ENCODE assay signal across 17 cellular contexts in genomic region chr3:112321867-112322652, GRCh38. TPM values are rescaled to one million over a fixed set of nuclear protein-coding genes. Genes with fewer than 3 reads are reported as not detected.
A peak's percentile ranks its signal among the peaks of the same experiment; 100 is the strongest.
DNase-seq lines count a peak whose midpoint lies in the region; ATAC-seq, FAIRE-seq and TF ChIP-seq lines count a peak whose summit lies in the region.
"Had no signal": no experiment of that assay in that cellular context is flagged by ENCODE, and none has a peak within 500 bp of the region (broad histone marks: within the 10 kb centered on the region; RNA-seq: fewer than 3 reads in every experiment).

No MANE protein-coding gene starts in this region.

- in situ Hi-C loops in K562 (cut with MboI) = loop anchor here (25.0 kb wide), 1 partner anchor 190 kb away; no protein-coding TSS in a partner anchor

- POLR2A ChIA-PET in K562 (lab: Yijun Ruan, JAX) = no interaction called here

- WGBS in K562 (ENCODE audit: insufficient coverage, low coverage, missing lambda C conversion rate) = 0% methylated on average over 1 of the region's 5 CpGs

- H3K9me3 ChIP-seq in K562 (replicated peaks; ENCODE audit: control insufficient read depth, insufficient read depth, low read depth, low read length) = no peaks in the 10 kb centered on the region

- intact Hi-C loops in K562 (cut with micrococcal nuclease) = no loop called here

- TF ChIP-seq RAD21 in K562 (CRISPR knock-in tag; conservative IDR thresholded peaks at IDR 0.05 in 1 of 2, IDR thresholded peaks at IDR 0.05 in 1 of 2) = no peak

- TF ChIP-seq POLR2A in K562 (conservative IDR thresholded peaks at IDR 0.05) (no peak), H54 (IDR thresholded peaks at IDR 0.05; ENCODE audit: low read depth, low read length) (no peak)

- no peaks in the 10 kb centered on the region for H3K36me3 ChIP-seq in K562 (ENCODE audit: control insufficient read depth, insufficient read depth, low read length)

- CTCF ChIA-PET in K562 (lab: Yijun Ruan, JAX; ENCODE audit: low intra/inter-chr PET ratio) = no interaction called here

- DNase-seq in HuH-7 (ENCODE audit: low spot score) (peak; percentile 28), K562 (ENCODE audit: extremely low read depth in 1 of 4, low spot score in 3 of 4) (no peak), left kidney (ENCODE audit: low read depth, low spot score) (peak; percentile 69), retina (peak; percentile 28), H54 (ENCODE audit: insufficient read length, low spot score) (no peak)
- DNase-seq: activated CD4-positive, alpha-beta memory T cell treated with anti-CD3 and anti-CD28 coated beads, Interleukin-2, amount 10 ng/mL, durations not matched to agents 7 days and 5 days; activated naive CD4-positive, alpha-beta T cell treated with anti-CD3 and anti-CD28 coated beads, Interleukin-2, amount 50 U/mL, for 16 hours; activated T-cell treated with anti-CD3 and anti-CD28 coated beads, Interleukin-2, amount 50 U/mL, for 48 hours; cortex of kidney; foreskin keratinocyte; NCI-H1105 treated with DMSO at 0.1 percent for 48 hours; stimulated activated CD4-positive, alpha-beta T cell treated with anti-CD3 and anti-CD28 coated beads, Interleukin-4, amount 100 ng/mL, for 1 hour had no signal

- ATAC-seq in K562 (no peak), GM18498 (IDR thresholded peaks at IDR 0.05; ENCODE audit: unreplicated experiment) (no peak), GM21737 (IDR thresholded peaks at IDR 0.05; ENCODE audit: unreplicated experiment) (no peak)
- ATAC-seq: foreskin keratinocyte, left lobe of liver had no signal

- H3K4me3 ChIP-seq in K562 = no peak overlapping the region

- no peak overlapping the region for H3K9ac ChIP-seq in K562 (ENCODE audit: insufficient read depth in 1 of 2, low read depth in 2 of 2, low read length in 2 of 2)

- no peaks in the 10 kb centered on the region for H3K27me3 ChIP-seq in K562 (ENCODE audit: control insufficient read depth in 2 of 2, insufficient read depth in 2 of 2, low read length in 2 of 2)
- H3K27me3 ChIP-seq: foreskin keratinocyte had no signal

- no peak overlapping the region for H3K4me2 ChIP-seq in K562 (ENCODE audit: insufficient read depth, low read length)

- no peak for TF ChIP-seq EP300 in K562 (IDR thresholded peaks at IDR 0.05; ENCODE audit: low read length)

- no peaks in the 10 kb centered on the region for H4K20me1 ChIP-seq in K562 (replicated peaks; ENCODE audit: control insufficient read depth, insufficient read depth, low read length)

- BruUV-seq in K562 (replicated peaks; lab: Mats Ljungman, UMichigan) = no TSS peak

- H3K9me1 ChIP-seq in K562 (ENCODE audit: control insufficient read depth, insufficient read depth, low read length) = no peaks in the 10 kb centered on the region

- no peak overlapping the region for H3K27ac ChIP-seq in K562 (ENCODE audit: extremely low read depth, low read depth, low read length)
- H3K27ac ChIP-seq: epithelial cell of prostate, foreskin keratinocyte had no signal

- H3K4me1 ChIP-seq in K562 (replicated peaks in 1 of 2; ENCODE audit: control insufficient read depth in 2 of 2, insufficient read depth in 2 of 2, low read length in 2 of 2) = no peaks in the 10 kb centered on the region

- TF ChIP-seq CTCF in K562 (IDR thresholded peaks at IDR 0.05 in 2 of 3, conservative IDR thresholded peaks at IDR 0.05 in 1 of 3; ENCODE audit: insufficient read depth in 2 of 3, low read depth in 1 of 3, low read length in 3 of 3) = no peak

- no peak overlapping the region for H2AFZ ChIP-seq in K562 (ENCODE audit: low read depth, low read length)

- FAIRE-seq in K562 (lab: Jason Lieb, UNC) (no peak), H54 (lab: Jason Lieb, UNC) (no peak)
- FAIRE-seq: GM19239 had no signal

- no peaks in the 10 kb centered on the region for H3K79me2 ChIP-seq in K562 (ENCODE audit: control insufficient read depth, insufficient read depth, low read length)

TF ChIP-seq in K562, 482 proteins besides CTCF, POLR2A, EP300 and RAD21:
- TF ChIP-seq ZNF561 (CRISPR knock-in tag; conservative IDR thresholded peaks at IDR 0.05) (no peak), CBFA2T3 (IDR thresholded peaks at IDR 0.05) (peak; percentile 34; the same call in 1 of the 2 replicates)
TF ChIP-seq in K562: peak in this region for 1.

RNA-seq across cellular contexts. Expression of gene CD200, which starts 10.9 kb away (rescaled TPM):
- not detected in 2 replicates for total RNA-seq in K562 (2011; cell fraction: chromatin; rRNA removed; ENCODE audit: low replicate concordance)
- total RNA-seq in K562 (2011; cell fraction: nucleolus; rRNA removed) = not detected in 2 replicates
- not detected in 2 replicates for total RNA-seq in K562 (2011; cell fraction: nucleoplasm; rRNA removed)
- total RNA-seq in K562 (2014; rRNA removed) (not detected in 2 replicates), K562 (2014; rRNA removed; fragmentation: Illumina TruSeq; extraction: Trizol) (not detected in 2 replicates), K562 (2015; rRNA removed; fragmentation: Illumina TruSeq; extraction: Trizol) (not detected in 2 replicates), K562 (2021) (0.13 and 0.47 TPM in 2 replicates)
- polyA plus RNA-seq in K562 (2011; rRNA removed) (not detected in 2 replicates), K562 (2014; fragmentation: Illumina TruSeq; extraction: Trizol) (not detected in 2 replicates), K562 (2014; fragmentation: Nextera tagmentation; extraction: Ambion mirVana) (not detected), K562 (2014; rRNA removed) (not detected in 2 replicates)
- polyA plus RNA-seq in K562 (2011; cell fraction: cytosol; rRNA removed) = not detected in 2 replicates
- polyA plus RNA-seq in K562 (2011; cell fraction: nucleus; rRNA removed) = not detected in 2 replicates
- not detected in 2 replicates for polyA plus RNA-seq in K562 (2012)
- not detected in 2 replicates for polyA minus RNA-seq in K562 (2011; rRNA and poly(A)+ RNA removed)
- polyA minus RNA-seq in K562 (2011; cell fraction: cytosol; rRNA and poly(A)+ RNA removed) = not detected in 2 replicates
- polyA minus RNA-seq in K562 (2011; cell fraction: nucleus; rRNA and poly(A)+ RNA removed) = not detected in 2 replicates

RNA-seq across cellular contexts. Expression of gene SLC9C1, which starts 28.0 kb away (rescaled TPM):
- not detected in 2 replicates for total RNA-seq in K562 (2011; cell fraction: chromatin; rRNA removed; ENCODE audit: low replicate concordance)
- not detected in 2 replicates for total RNA-seq in K562 (2011; cell fraction: nucleolus; rRNA removed)
- total RNA-seq in K562 (2011; cell fraction: nucleoplasm; rRNA removed) = not detected in 2 replicates
- not detected in 2 replicates for total RNA-seq in K562 (2014; rRNA removed)
- not detected in 2 replicates for total RNA-seq in K562 (2014; rRNA removed; fragmentation: Illumina TruSeq; extraction: Trizol)
- not detected in 2 replicates for total RNA-seq in K562 (2015; rRNA removed; fragmentation: Illumina TruSeq; extraction: Trizol)
- total RNA-seq in K562 (2021) = not detected in 2 replicates
- polyA plus RNA-seq in K562 (2011; rRNA removed) = not detected in 2 replicates
- not detected in 2 replicates for polyA plus RNA-seq in K562 (2011; cell fraction: cytosol; rRNA removed)
- not detected in 2 replicates for polyA plus RNA-seq in K562 (2011; cell fraction: nucleus; rRNA removed)
- polyA plus RNA-seq in K562 (2012) = not detected in 2 replicates
- not detected in 2 replicates for polyA plus RNA-seq in K562 (2014; fragmentation: Illumina TruSeq; extraction: Trizol)
- polyA plus RNA-seq in K562 (2014; fragmentation: Nextera tagmentation; extraction: Ambion mirVana) = not detected
- polyA plus RNA-seq in K562 (2014; rRNA removed) = not detected in 2 replicates
- polyA minus RNA-seq in K562 (2011; rRNA and poly(A)+ RNA removed) = not detected in 2 replicates
- not detected in 2 replicates for polyA minus RNA-seq in K562 (2011; cell fraction: cytosol; rRNA and poly(A)+ RNA removed)
- not detected in 2 replicates for polyA minus RNA-seq in K562 (2011; cell fraction: nucleus; rRNA and poly(A)+ RNA removed)
- total RNA-seq: activated CD4-positive, alpha-beta memory T cell treated with anti-CD3 and anti-CD28 coated beads, Interleukin-2, amount 10 ng/mL, durations not matched to agents 7 days and 5 days; foreskin keratinocyte; left lobe of liver had no signal
- polyA plus RNA-seq: foreskin keratinocyte had no signal

Comparison
In these comparisons a context has a peak if more than half of its experiments do, and no peak if none do; other contexts are left out.
1. DNase-seq: peak in HuH-7 (single experiment), left kidney (single experiment) and retina (single experiment); none in K562 (0 of 4) and H54 (single experiment).